Comparison of ENCODE assay signal across 1 cellular context in genomic region chr21:43696214-43696613, GRCh38.
TF ChIP-seq lines count a peak whose summit lies in the region.

No MANE protein-coding gene starts in this region.

TF ChIP-seq in HepG2, 621 proteins besides CTCF, POLR2A, EP300 and RAD21:
- peak; percentile 79 for TF ChIP-seq HNRNPL (IDR thresholded peaks at IDR 0.05; ENCODE audit: low read depth, low read length)
- no peak for TF ChIP-seq ZNF180 (CRISPR knock-in tag; IDR thresholded peaks at IDR 0.05; ENCODE audit: borderline replicate concordance, low read depth)
- peak; percentile 75 for TF ChIP-seq AGO2 (optimal IDR thresholded peaks at IDR 0.05; ENCODE audit: low read depth, low read length)
- TF ChIP-seq ZNF687 (CRISPR knock-in tag; IDR thresholded peaks at IDR 0.05): peak; percentile 30; the same call in 1 of the 2 replicates
